ENCODE assay signal across 8 cellular contexts in the genomic region with DNA sequence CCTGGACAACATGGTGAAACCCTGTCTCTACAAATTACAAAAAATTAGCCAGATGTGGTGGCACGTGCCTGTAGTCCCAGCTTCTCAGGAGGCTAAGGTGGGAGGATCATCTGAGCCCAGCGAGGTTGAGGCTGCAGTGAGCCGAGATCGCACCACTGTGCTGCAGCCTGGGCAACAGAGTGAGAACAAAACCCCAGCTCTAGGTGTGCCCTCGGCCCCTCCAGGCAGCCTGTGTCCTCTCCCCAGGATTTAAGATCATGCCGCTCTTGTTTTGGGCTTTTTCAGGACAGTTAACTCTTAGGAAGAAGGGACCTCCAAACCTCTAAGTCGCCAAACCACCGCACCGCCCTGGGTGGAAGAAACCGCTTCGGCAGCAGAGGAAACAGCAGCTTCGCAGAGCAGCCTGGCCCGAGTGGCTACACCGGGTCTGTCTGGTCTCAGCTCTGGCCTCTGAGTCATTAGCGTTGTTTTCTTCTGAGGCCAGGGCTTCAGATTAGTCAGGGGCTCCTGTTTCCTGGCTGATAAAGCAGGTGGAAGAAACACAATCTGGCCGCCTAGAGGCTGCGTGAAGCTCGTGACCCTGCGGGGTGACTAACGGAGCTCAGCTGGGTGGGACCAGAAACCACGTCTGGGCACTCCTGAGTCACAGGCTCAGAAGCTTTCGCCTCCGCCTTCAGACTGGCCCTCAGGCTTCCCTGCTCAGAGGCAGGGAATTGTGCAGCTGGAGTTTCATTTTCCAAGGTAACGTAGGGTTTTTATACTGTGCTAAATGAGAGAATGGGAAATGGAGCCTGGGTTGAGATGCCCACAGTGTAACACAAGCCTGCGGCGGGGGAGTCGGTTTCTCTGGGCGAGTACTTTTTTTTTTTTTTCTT. TPM values are rescaled to one million over a fixed set of nuclear protein-coding genes. Genes with fewer than 3 reads are reported as not detected.
A peak's percentile ranks its signal among the peaks of the same experiment; 100 is the strongest.
DNase-seq lines count a peak whose midpoint lies in the region; ATAC-seq and TF ChIP-seq lines count a peak whose summit lies in the region.

No MANE protein-coding gene starts in this region.

- peaks cover 24% of the 10 kb centered on the region for H3K4me1 ChIP-seq in RWPE2 (ENCODE audit: insufficient read depth, poor library complexity, severe bottlenecking)
- no peaks in the 10 kb centered on the region for H3K4me1 ChIP-seq in urinary bladder (ENCODE audit: insufficient read depth)

- peak; percentile 14 for TF ChIP-seq POLR2A in GM19193 (IDR thresholded peaks at IDR 0.05; ENCODE audit: extremely low read depth, insufficient read depth, insufficient read length)

- H3K36me3 ChIP-seq in RWPE2 (ENCODE audit: low read depth) = no peaks in the 10 kb centered on the region
- no peaks in the 10 kb centered on the region for H3K36me3 ChIP-seq in urinary bladder (ENCODE audit: insufficient read depth)

- H3K4me3 ChIP-seq in RWPE2 (ENCODE audit: severe bottlenecking) = peak overlapping the region; percentile 26
- no peak overlapping the region for H3K4me3 ChIP-seq in urinary bladder (ENCODE audit: low read depth, low read length)

- H3K27ac ChIP-seq in RWPE2 (ENCODE audit: poor library complexity, severe bottlenecking) = peak overlapping the region; percentile 91
- H3K27ac ChIP-seq in urinary bladder (ENCODE audit: low read depth) = peak overlapping the region; percentile 35

- peak; percentile 13 for TF ChIP-seq CTCF in RWPE2 (IDR thresholded peaks at IDR 0.05; ENCODE audit: poor library complexity, severe bottlenecking)

- WGBS in urinary bladder = 38% methylated on average over 28 of the region's 28 CpGs

- H3K9me3 ChIP-seq in RWPE2 (ENCODE audit: severe bottlenecking) = no peaks in the 10 kb centered on the region

- ATAC-seq in HG03280 (IDR thresholded peaks at IDR 0.05; ENCODE audit: unreplicated experiment) = peak; percentile 81
- ATAC-seq in RWPE2 (ENCODE audit: low read depth) = peak; percentile 91

- DNase-seq in AML-193 (lab: John Stamatoyannopoulos, UW) (peak; percentile 45 to 47), RWPE2 (ENCODE audit: low spot score) (peak; percentile 97), activated gamma-delta T cell treated with Interleukin-2 at 50 U/mL for 16 hours (peak; percentile 74), glomerular endothelial cell (ENCODE audit: extremely low read depth, low read depth, low spot score) (peak; percentile 98), pulmonary artery endothelial cell (ENCODE audit: low read depth, low spot score) (peak; percentile 100)

- H3K27me3 ChIP-seq in RWPE2 (ENCODE audit: insufficient read depth, poor library complexity, severe bottlenecking) = no peaks in the 10 kb centered on the region

RNA-seq across cellular contexts. Expression of gene CHAF1B, which starts 44.7 kb away (rescaled TPM):
- total RNA-seq in glomerular endothelial cell (3.1 and 3.3 TPM in 2 replicates), pulmonary artery endothelial cell (5.1 and 8.2 TPM in 2 replicates), urinary bladder (2.5 TPM)
- 1.3 TPM for polyA plus RNA-seq in urinary bladder

RNA-seq across cellular contexts. Expression of gene CLDN14, which starts 50.0 kb away (rescaled TPM):
- total RNA-seq in glomerular endothelial cell = 6.1 and 7.9 TPM in 2 replicates
- total RNA-seq in pulmonary artery endothelial cell = 0.66 and 0.99 TPM in 2 replicates
- total RNA-seq in urinary bladder = 0.16 TPM
- 0.09 TPM for polyA plus RNA-seq in urinary bladder

Comparison
In these comparisons a context has a peak if more than half of its experiments do, and no peak if none do; other contexts are left out.
1. DNase-seq: peak in every context shown above with its lines; median percentile 100 in pulmonary artery endothelial cell; 98 in glomerular endothelial cell; 97 in RWPE2; 74 in activated gamma-delta T cell treated with Interleukin-2 at 50 U/mL for 16 hours; 46 in AML-193.